In the genomic region with DNA sequence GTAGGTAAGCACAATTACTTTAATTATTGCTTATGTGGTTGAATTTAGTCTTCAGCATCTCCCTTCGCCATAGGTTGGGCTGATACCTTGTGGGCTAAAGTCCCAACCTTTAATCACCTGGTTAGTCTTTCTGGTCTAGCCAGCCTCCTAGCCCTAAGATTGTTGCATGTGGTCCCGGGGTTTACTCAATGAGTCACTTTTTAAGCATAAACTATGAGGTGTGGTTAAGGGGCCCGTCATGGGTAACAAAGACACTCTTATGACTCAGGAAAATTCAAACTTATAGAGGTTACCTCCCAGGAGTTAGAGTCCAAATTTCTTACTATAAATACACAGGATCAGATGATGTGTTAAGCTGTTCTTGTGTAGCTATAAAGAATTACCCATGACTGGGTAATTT, we compare ENCODE assay signal across 9 cellular contexts.
DNase-seq lines count a peak whose midpoint lies in the region; ATAC-seq lines count a peak whose summit lies in the region.
"Had no signal": no experiment of that assay in that cellular context is flagged by ENCODE, and none has a peak within 500 bp of the region (broad histone marks: within the 10 kb centered on the region; RNA-seq: fewer than 3 reads in every experiment).

No MANE protein-coding gene starts in this region.

- peaks cover 2 to 29% (median 5%) of the 10 kb centered on the region in 9 donors for H3K9me3 Mint-ChIP-seq in naive thymus-derived CD8-positive, alpha-beta T cell

- ATAC-seq in GM19397 (IDR thresholded peaks at IDR 0.05; ENCODE audit: unreplicated experiment) (peak; percentile 70), HG03159 (IDR thresholded peaks at IDR 0.05; ENCODE audit: unreplicated experiment) (peak; percentile 73), aorta (ENCODE audit: low FRiP score) (no peak)
- ATAC-seq in naive thymus-derived CD8-positive, alpha-beta T cell: no peak

- no peaks in the 10 kb centered on the region for H3K27me3 Mint-ChIP-seq in naive thymus-derived CD8-positive, alpha-beta T cell

- no peak overlapping the region for H3K4me3 Mint-ChIP-seq in naive thymus-derived CD8-positive, alpha-beta T cell

- peaks cover 0 to 2% of the 10 kb centered on the region in 2 donors for H3K27me3 ChIP-seq in aorta (ENCODE audit: control insufficient read depth in 1 of 2, insufficient read depth in 2 of 2, low read length in 1 of 2)

- POLR2A ChIA-PET in naive thymus-derived CD8-positive, alpha-beta T cell (lab: Charles Lee): no interaction called here

- no peaks in the 10 kb centered on the region for H3K4me1 Mint-ChIP-seq in naive thymus-derived CD8-positive, alpha-beta T cell

- H3K27ac ChIP-seq in aorta (ENCODE audit: low read depth in 1 of 2, low read length in 2 of 2): no peak overlapping the region

- DNase-seq in SW480 (ENCODE audit: low spot score) (peak; percentile 77), renal cortical epithelial cell (ENCODE audit: low read depth) (peak; percentile 96), nucleus accumbens (lab: John Stamatoyannopoulos, UW) (no peak), DMS79 (lab: John Stamatoyannopoulos, UW) (no peak), aorta (no peak)
- no peak for DNase-seq in naive thymus-derived CD8-positive, alpha-beta T cell
- DNase-seq: activated T-cell treated with anti-CD3 and anti-CD28 coated beads, Interleukin-2, amount 50 U/mL, for 1 hour had no signal

- H3K36me3 ChIP-seq in aorta (ENCODE audit: control insufficient read depth in 1 of 2, insufficient read depth in 2 of 2, low read length in 1 of 2): no peaks in the 10 kb centered on the region

- WGBS in aorta, 2 donors: 73 to 77% methylated on average over 3 of the region's 3 CpGs

- no peaks in the 10 kb centered on the region for H3K9me3 ChIP-seq in aorta (ENCODE audit: control insufficient read depth, low read length)

- no peaks in the 10 kb centered on the region for H3K4me1 ChIP-seq in aorta (ENCODE audit: control insufficient read depth in 1 of 2, insufficient read depth in 2 of 2, low read length in 2 of 2)

- H3K27ac Mint-ChIP-seq in naive thymus-derived CD8-positive, alpha-beta T cell: no peak overlapping the region

- H3K36me3 Mint-ChIP-seq in naive thymus-derived CD8-positive, alpha-beta T cell: no peaks in the 10 kb centered on the region

- intact Hi-C loops in aorta (cut with DNase I): no loop called here

- H3K4me3 ChIP-seq in aorta (ENCODE audit: low read length in 2 of 2): no peak overlapping the region

Comparison
In these comparisons a context has a peak if more than half of its experiments do, and no peak if none do; other contexts are left out.
1. ATAC-seq: peak in GM19397 (single experiment) and HG03159 (single experiment); none in aorta (single experiment) and naive thymus-derived CD8-positive, alpha-beta T cell (0 of 2).
2. DNase-seq: peak in SW480 (single experiment) and renal cortical epithelial cell (single experiment); none in nucleus accumbens (0 of 56), DMS79 (single experiment), aorta (0 of 2) and naive thymus-derived CD8-positive, alpha-beta T cell (0 of 10).